ENCODE assay signal across 8 cellular contexts in genomic region chr3:123447749-123448502, GRCh38. TPM values are rescaled to one million over a fixed set of nuclear protein-coding genes. Genes with fewer than 3 reads are reported as not detected.
DNase-seq lines count a peak whose midpoint lies in the region; ATAC-seq and TF ChIP-seq lines count a peak whose summit lies in the region.

No MANE protein-coding gene starts in this region.

- peaks cover 12% of the 10 kb centered on the region for H3K27me3 Mint-ChIP-seq in brain

- H3K4me3 Mint-ChIP-seq in brain = peak overlapping the region in 4 of 5 experiments; percentile 80 to 92 (median 85)

- no peaks in the 10 kb centered on the region for H3K36me3 ChIP-seq in NT2/D1 (ENCODE audit: insufficient read depth, insufficient read length, low read length)
- H3K36me3 ChIP-seq in lower lobe of right lung = no peaks in the 10 kb centered on the region

- intact Hi-C loops in lower lobe of right lung (cut with DNase I) = no loop called here

- TF ChIP-seq CTCF in brain (conservative IDR thresholded peaks at IDR 0.05) = no peak
- no peak for TF ChIP-seq CTCF in lower lobe of right lung (IDR thresholded peaks at IDR 0.05)

- H3K4me3 ChIP-seq in NT2/D1 (ENCODE audit: insufficient read length, low read depth) = peak overlapping the region; percentile 36
- H3K4me3 ChIP-seq in lower lobe of right lung = peak overlapping the region; percentile 57

- H3K27ac ChIP-seq in lower lobe of right lung = no peak overlapping the region

- ATAC-seq in lower lobe of right lung (peak; percentile 29 to 47), GM21619 (IDR thresholded peaks at IDR 0.05; ENCODE audit: unreplicated experiment) (no peak)

- no peak overlapping the region for H3K27ac Mint-ChIP-seq in brain

- H3K9me3 ChIP-seq in NT2/D1 (ENCODE audit: insufficient read depth, low read length) (peaks cover 6% of the 10 kb centered on the region; the same call in 1 of the 2 replicates), lower lobe of right lung (no peaks in the 10 kb centered on the region)

- H3K9me3 Mint-ChIP-seq in brain = peaks cover 0 to 3% (median 0%) of the 10 kb centered on the region in 5 experiments

- peak overlapping the region; percentile 68 for H3K9ac ChIP-seq in NT2/D1 (ENCODE audit: insufficient read length, low read depth)

- H3K27me3 ChIP-seq in NT2/D1 (ENCODE audit: insufficient read depth, insufficient read length) = peaks cover 28% of the 10 kb centered on the region
- H3K27me3 ChIP-seq in lower lobe of right lung (ENCODE audit: low read depth) = peaks cover 59% of the 10 kb centered on the region

- H3K4me1 ChIP-seq in NT2/D1 (ENCODE audit: insufficient read depth, insufficient read length) (peaks cover 8% of the 10 kb centered on the region), lower lobe of right lung (peaks cover 15% of the 10 kb centered on the region)

- H3K4me1 Mint-ChIP-seq in brain = peaks cover 43% of the 10 kb centered on the region

- H3K36me3 Mint-ChIP-seq in brain = peaks cover 3% of the 10 kb centered on the region

- DNase-seq in D341Med (ENCODE audit: low spot score) (peak; percentile 81), NT2/D1 (ENCODE audit: low read depth, low spot score) (no peak), lower lobe of right lung (no peak), cerebellar cortex (ENCODE audit: low spot score) (no peak), kidney glomerular epithelial cell (lab: John Stamatoyannopoulos, UW) (no peak)
- peak; percentile 8 for DNase-seq in stimulated activated naive CD4-positive, alpha-beta T cell treated with Interleukin-2 at 50 U/mL for 16 hours (lab: John Stamatoyannopoulos, UW)

RNA-seq across cellular contexts. Expression of gene ADCY5, which starts 1.0 kb away (rescaled TPM):
- polyA plus RNA-seq in brain (ENCODE audit: insufficient read depth, low read depth, low replicate concordance) = 14.5 TPM
- total RNA-seq in lower lobe of right lung = 5.6 TPM

Comparison
In these comparisons a context has a peak if more than half of its experiments do, and no peak if none do; other contexts are left out.
1. DNase-seq: peak in D341Med (single experiment) and stimulated activated naive CD4-positive, alpha-beta T cell treated with Interleukin-2 at 50 U/mL for 16 hours (single experiment); none in NT2/D1 (single experiment), lower lobe of right lung (single experiment), cerebellar cortex (single experiment) and kidney glomerular epithelial cell (single experiment).